ENCODE assay signal across 8 cellular contexts in the genomic region with DNA sequence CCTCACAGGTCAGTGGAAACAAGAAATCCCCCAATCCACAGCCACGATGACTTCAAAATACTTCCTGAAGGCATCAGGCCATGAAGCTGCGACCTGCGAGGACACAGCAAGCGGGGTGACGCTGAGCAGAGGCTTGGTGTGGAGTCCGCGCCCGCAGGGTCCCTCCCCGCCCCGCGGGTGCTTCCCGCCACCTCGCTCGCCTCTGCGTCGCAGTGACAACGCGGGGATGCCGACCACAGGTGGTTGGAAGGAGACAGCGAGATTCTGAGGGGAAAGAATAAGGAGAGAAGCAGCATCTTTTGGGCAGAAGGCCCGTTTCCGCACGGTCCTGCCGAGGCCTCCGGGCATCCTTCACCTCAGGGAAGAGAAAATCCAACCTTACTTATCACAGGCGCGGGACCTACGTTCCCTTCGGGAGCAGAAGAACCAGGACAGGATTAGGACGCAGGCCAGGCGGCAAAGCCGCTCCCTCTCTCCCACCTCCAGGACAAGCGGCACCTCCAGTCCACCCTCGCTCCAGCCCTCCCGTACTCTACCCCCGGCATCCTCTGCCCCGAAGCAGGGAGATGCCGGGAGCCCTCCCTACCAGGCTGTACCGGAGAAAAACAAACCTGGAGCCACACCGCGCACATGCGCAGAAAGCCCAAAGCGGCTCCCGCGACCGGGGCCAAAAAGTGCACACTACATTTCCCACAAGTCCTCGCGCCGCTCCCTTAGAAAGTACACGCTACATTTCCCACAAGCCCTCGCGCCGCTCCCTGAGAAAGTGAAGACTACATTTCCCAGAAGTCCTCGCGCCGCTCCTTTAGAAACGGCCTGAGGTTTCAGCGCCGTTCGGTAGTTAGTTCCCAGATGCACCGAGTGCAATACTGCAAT.
DNase-seq lines count a peak whose midpoint lies in the region; ATAC-seq and TF ChIP-seq lines count a peak whose summit lies in the region.

No MANE protein-coding gene starts in this region.

- peak; percentile 98 for ATAC-seq in naive thymus-derived CD4-positive, alpha-beta T cell
- ATAC-seq in stimulated activated memory B cell treated with anti-CD40 and anti-IgM and Interleukin-4, amounts not matched to agents 10 μg/mL and 1 μg/mL and 100 μg/mL, for 72 hours, result peak; percentile 99

- H3K9me3 ChIP-seq in naive thymus-derived CD4-positive, alpha-beta T cell (ENCODE audit: control insufficient read depth in 2 of 3, low read length in 3 of 3), result no peaks in the 10 kb centered on the region

- peaks cover 27% of the 10 kb centered on the region for H3K4me1 Mint-ChIP-seq in activated T-helper 2 cell treated with anti-CD3 and anti-CD28 coated beads, Interferon-gamma antibody, Interleukin-2, Interleukin-4, amounts not matched to agents 10 μg/mL and 5 μg/mL and 100 μg/mL, durations not matched to agents 14 hours and 24 hours and 36 hours (ENCODE audit: low read depth)
- peaks cover 27 to 52% (median 49%) of the 10 kb centered on the region in 7 donors for H3K4me1 Mint-ChIP-seq in naive thymus-derived CD4-positive, alpha-beta T cell
- H3K4me1 Mint-ChIP-seq in stimulated activated memory B cell treated with anti-CD40 and anti-IgM and Interleukin-4, amounts not matched to agents 10 μg/mL and 1 μg/mL and 100 μg/mL, for 72 hours, result peaks cover 39% of the 10 kb centered on the region

- H3K36me3 ChIP-seq in naive thymus-derived CD4-positive, alpha-beta T cell (ENCODE audit: control insufficient read depth in 2 of 3, insufficient read depth in 3 of 3, low read length in 3 of 3), result peaks cover 0 to 3% (median 0%) of the 10 kb centered on the region in 3 experiments

- peak overlapping the region; percentile 93 for H3K4me3 Mint-ChIP-seq in activated T-helper 2 cell treated with anti-CD3 and anti-CD28 coated beads, Interferon-gamma antibody, Interleukin-2, Interleukin-4, amounts not matched to agents 10 μg/mL and 5 μg/mL and 100 μg/mL, durations not matched to agents 14 hours and 24 hours and 36 hours (ENCODE audit: low read depth)
- peak overlapping the region; percentile 96 to 100 (median 98) for H3K4me3 Mint-ChIP-seq in naive thymus-derived CD4-positive, alpha-beta T cell
- peak overlapping the region; percentile 97 for H3K4me3 Mint-ChIP-seq in stimulated activated memory B cell treated with anti-CD40 and anti-IgM and Interleukin-4, amounts not matched to agents 10 μg/mL and 1 μg/mL and 100 μg/mL, for 72 hours

- CTCF ChIA-PET in naive thymus-derived CD4-positive, alpha-beta T cell (lab: Charles Lee), result no interaction called here

- H3K27me3 ChIP-seq in naive thymus-derived CD4-positive, alpha-beta T cell (ENCODE audit: control insufficient read depth in 2 of 2, insufficient read depth in 2 of 2, low read length in 2 of 2), result no peaks in the 10 kb centered on the region

- peak overlapping the region; percentile 93 for H3K27ac Mint-ChIP-seq in activated T-helper 2 cell treated with anti-CD3 and anti-CD28 coated beads, Interferon-gamma antibody, Interleukin-2, Interleukin-4, amounts not matched to agents 10 μg/mL and 5 μg/mL and 100 μg/mL, durations not matched to agents 14 hours and 24 hours and 36 hours
- peak overlapping the region; percentile 86 to 98 (median 96) for H3K27ac Mint-ChIP-seq in naive thymus-derived CD4-positive, alpha-beta T cell
- peak overlapping the region; percentile 91 for H3K27ac Mint-ChIP-seq in stimulated activated memory B cell treated with anti-CD40 and anti-IgM and Interleukin-4, amounts not matched to agents 10 μg/mL and 1 μg/mL and 100 μg/mL, for 72 hours

- H3K9me3 Mint-ChIP-seq in activated T-helper 2 cell treated with anti-CD3 and anti-CD28 coated beads, Interferon-gamma antibody, Interleukin-2, Interleukin-4, amounts not matched to agents 10 μg/mL and 5 μg/mL and 100 μg/mL, durations not matched to agents 14 hours and 24 hours and 36 hours, result peaks cover 26% of the 10 kb centered on the region
- peaks cover 0 to 8% (median 5%) of the 10 kb centered on the region in 11 donors for H3K9me3 Mint-ChIP-seq in naive thymus-derived CD4-positive, alpha-beta T cell
- H3K9me3 Mint-ChIP-seq in stimulated activated memory B cell treated with anti-CD40 and anti-IgM and Interleukin-4, amounts not matched to agents 10 μg/mL and 1 μg/mL and 100 μg/mL, for 72 hours, result peaks cover 2% of the 10 kb centered on the region

- peaks cover 40% of the 10 kb centered on the region for H3K36me3 Mint-ChIP-seq in activated T-helper 2 cell treated with anti-CD3 and anti-CD28 coated beads, Interferon-gamma antibody, Interleukin-2, Interleukin-4, amounts not matched to agents 10 μg/mL and 5 μg/mL and 100 μg/mL, durations not matched to agents 14 hours and 24 hours and 36 hours (ENCODE audit: low read depth)
- H3K36me3 Mint-ChIP-seq in naive thymus-derived CD4-positive, alpha-beta T cell, result peaks cover 4 to 38% (median 33%) of the 10 kb centered on the region in 5 donors
- H3K36me3 Mint-ChIP-seq in stimulated activated memory B cell treated with anti-CD40 and anti-IgM and Interleukin-4, amounts not matched to agents 10 μg/mL and 1 μg/mL and 100 μg/mL, for 72 hours, result peaks cover 36% of the 10 kb centered on the region

- H3K27ac ChIP-seq in naive thymus-derived CD4-positive, alpha-beta T cell (ENCODE audit: low read depth, low read length), result peak overlapping the region; percentile 87

- DNase-seq in EH (ENCODE audit: low read depth) (peak; percentile 96), H4 (ENCODE audit: low spot score) (peak; percentile 95), LNCaP clone FGC (ENCODE audit: low read depth) (peak; percentile 95), RPMI8226 (peak; percentile 95), fibroblast of mammary gland (ENCODE audit: low read depth) (peak; percentile 96)
- DNase-seq in activated T-helper 2 cell treated with anti-CD3 and anti-CD28 coated beads, Interferon-gamma antibody, Interleukin-2, Interleukin-4, amounts not matched to agents 10 μg/mL and 5 μg/mL and 100 μg/mL, durations not matched to agents 14 hours and 24 hours and 36 hours (ENCODE audit: low spot score), result peak; percentile 94
- peak; percentile 83 to 92 (median 91) for DNase-seq in naive thymus-derived CD4-positive, alpha-beta T cell

- H3K27me3 Mint-ChIP-seq in activated T-helper 2 cell treated with anti-CD3 and anti-CD28 coated beads, Interferon-gamma antibody, Interleukin-2, Interleukin-4, amounts not matched to agents 10 μg/mL and 5 μg/mL and 100 μg/mL, durations not matched to agents 14 hours and 24 hours and 36 hours (ENCODE audit: low read depth), result no peaks in the 10 kb centered on the region
- no peaks in the 10 kb centered on the region for H3K27me3 Mint-ChIP-seq in naive thymus-derived CD4-positive, alpha-beta T cell
- H3K27me3 Mint-ChIP-seq in stimulated activated memory B cell treated with anti-CD40 and anti-IgM and Interleukin-4, amounts not matched to agents 10 μg/mL and 1 μg/mL and 100 μg/mL, for 72 hours, result no peaks in the 10 kb centered on the region

- peaks cover 0 to 20% of the 10 kb centered on the region in 2 donors for H3K4me1 ChIP-seq in naive thymus-derived CD4-positive, alpha-beta T cell (ENCODE audit: control insufficient read depth in 2 of 2, insufficient read depth in 2 of 2, low read length in 2 of 2)

- intact Hi-C loops in activated T-helper 2 cell treated with anti-CD3 and anti-CD28 coated beads, Interferon-gamma antibody, Interleukin-2, Interleukin-4, amounts not matched to agents 10 μg/mL and 5 μg/mL and 100 μg/mL, durations not matched to agents 14 hours and 24 hours and 36 hours (cut with micrococcal nuclease), result loop anchor here (1.0 to 10.0 kb wide), 4 partner anchors 86 to 1042 kb away; partner anchors contain the start of genes BMS1 and ZNF33B
- intact Hi-C loops in naive thymus-derived CD4-positive, alpha-beta T cell (cut with micrococcal nuclease), result loop anchor here (1.0 to 10.0 kb wide), 11 partner anchors 86 to 1096 kb away; partner anchors contain the start of genes BMS1 (in 2 of the 2), CSGALNACT2 (in 2 of the 2), ZNF32 (in 2 of the 2) and ZNF33B (in 2 of the 2)

- POLR2A ChIA-PET in naive thymus-derived CD4-positive, alpha-beta T cell (lab: Charles Lee), result interaction anchor here (0.6 to 1.9 kb wide), 3 partner anchors 87 to 1082 kb away, joined by 3 to 5 read pairs (median 4); partner anchors contain the start of gene BMS1

- TF ChIP-seq CTCF in LNCaP clone FGC (IDR thresholded peaks at IDR 0.05; ENCODE audit: control insufficient read depth, extremely low read depth, insufficient read depth) (no peak), fibroblast of mammary gland (conservative IDR thresholded peaks at IDR 0.05; ENCODE audit: control insufficient read depth, insufficient read depth, low read depth, low read length) (no peak)

- H3K4me3 ChIP-seq in LNCaP clone FGC (ENCODE audit: low read depth, low read length) (peak overlapping the region; percentile 73), fibroblast of mammary gland (ENCODE audit: control insufficient read depth, low read depth, low read length) (peak overlapping the region; percentile 88)
- peak overlapping the region; percentile 95 for H3K4me3 ChIP-seq in naive thymus-derived CD4-positive, alpha-beta T cell (ENCODE audit: low read length)

Comparison
In these comparisons a context has a peak if more than half of its experiments do, and no peak if none do; other contexts are left out.
1. Peak in every context shown above with its lines: DNase-seq, ATAC-seq, H3K4me3 ChIP-seq and H3K27ac ChIP-seq.